In genomic region chr18:21314721-21315120, GRCh38 we compare ENCODE assay signal across 28 cellular contexts.
A peak's percentile ranks its signal among the peaks of the same experiment; 100 is the strongest.
DNase-seq lines count a peak whose midpoint lies in the region; ATAC-seq and TF ChIP-seq lines count a peak whose summit lies in the region.
"Had no signal": no experiment of that assay in that cellular context is flagged by ENCODE, and none has a peak within 500 bp of the region (broad histone marks: within the 10 kb centered on the region; RNA-seq: fewer than 3 reads in every experiment).

No MANE protein-coding gene starts in this region.

- POLR2A ChIA-PET in MCF 10A (lab: Yijun Ruan, JAX) (interaction anchor here (0.9 to 1.0 kb wide), 2 partner anchors 11 to 31 kb away, joined by 3 read pairs; no protein-coding TSS in a partner anchor), PC-3 (lab: Charles Lee; ENCODE audit: unreplicated experiment) (no interaction called here)

- TF ChIP-seq CTCF in MCF 10A (IDR thresholded peaks at IDR 0.05; ENCODE audit: unreplicated experiment) (no peak), breast epithelium (IDR thresholded peaks at IDR 0.05) (no peak), PC-3 (conservative IDR thresholded peaks at IDR 0.05; ENCODE audit: low read depth, low read length) (no peak), epithelial cell of esophagus (IDR thresholded peaks at IDR 0.05; ENCODE audit: insufficient read depth, low read depth, low read length, missing control alignments) (no peak), vagina (IDR thresholded peaks at IDR 0.05) (no peak)

- H3K27ac ChIP-seq in breast epithelium (no peak overlapping the region), PC-3 (ENCODE audit: low read length) (peak overlapping the region; percentile 10; the same call in 1 of the 2 replicates), vagina (peak overlapping the region; percentile 19)
- H3K27ac ChIP-seq: epithelial cell of prostate, KMS-11, PC-9, right atrium auricular region had no signal

- ATAC-seq in PC-3 = peak; percentile 83
- no peak for ATAC-seq in GM18870 (IDR thresholded peaks at IDR 0.05; ENCODE audit: unreplicated experiment)
- no peak for ATAC-seq in HG03097 (IDR thresholded peaks at IDR 0.05; ENCODE audit: low FRiP score, unreplicated experiment)
- ATAC-seq in HG02588 (IDR thresholded peaks at IDR 0.05; ENCODE audit: unreplicated experiment) = no peak
- ATAC-seq: activated CD4-positive, alpha-beta T cell treated with anti-CD3 and anti-CD28 coated beads for 36 hours had no signal

- peak; percentile 43 for DNase-seq in MCF 10A (ENCODE audit: unreplicated experiment)
- no peak for DNase-seq in breast epithelium (ENCODE audit: low spot score in 2 of 2)
- DNase-seq in PC-3 = peak; percentile 56
- peak; percentile 6 for DNase-seq in epithelial cell of esophagus (ENCODE audit: low read depth)
- no peak for DNase-seq in vagina (ENCODE audit: extremely low spot score in 2 of 2)
- DNase-seq: activated CD4-positive, alpha-beta T cell treated with anti-CD3 and anti-CD28 coated beads for 36 hours; activated CD8-positive, alpha-beta memory T cell treated with anti-CD3 and anti-CD28 coated beads for 24 hours; activated T-cell treated with anti-CD3 and anti-CD28 coated beads for 4 hours; amygdala; Calu3; DMS79 treated with DMSO at 0.1 percent for 48 hours; NCI-H146; NCI-H446 treated with DMSO at 0.1 percent for 48 hours; PC-9; Right ventricle myocardium superior; stimulated activated naive CD4-positive, alpha-beta T cell treated with Interleukin-2 at 50 U/mL for 16 hours; testis had no signal

- no peak overlapping the region for H2AFZ ChIP-seq in PC-3 (ENCODE audit: low read length)
- H2AFZ ChIP-seq: PC-9 had no signal

- peak overlapping the region; percentile 43; the same call in 1 of the 2 replicates for H3K4me2 ChIP-seq in PC-3 (ENCODE audit: low read length)
- H3K4me2 ChIP-seq: KMS-11, PC-9 had no signal

- H3K27me3 Mint-ChIP-seq in MCF 10A (ENCODE audit: insufficient read depth, unreplicated experiment) = no peaks in the 10 kb centered on the region
- H3K27me3 Mint-ChIP-seq: memory B cell had no signal

- no peaks in the 10 kb centered on the region for H3F3A ChIP-seq in PC-3 (ENCODE audit: low read length, unreplicated experiment)

- BruUV-seq in MCF 10A (replicated peaks; lab: Mats Ljungman, UMichigan) (no TSS peak), PC-3 (replicated peaks; lab: Mats Ljungman, UMichigan) (no TSS peak)

- TF ChIP-seq POLR2A in breast epithelium (IDR thresholded peaks at IDR 0.05) (no peak), vagina (IDR thresholded peaks at IDR 0.05) (no peak)

- H3K9me3 ChIP-seq in breast epithelium = no peaks in the 10 kb centered on the region
- H3K9me3 ChIP-seq in PC-3 (ENCODE audit: low read length) = no peaks in the 10 kb centered on the region
- no peaks in the 10 kb centered on the region for H3K9me3 ChIP-seq in vagina
- H3K9me3 ChIP-seq: A549, right atrium auricular region, testis had no signal

- no peaks in the 10 kb centered on the region for H3K9me3 Mint-ChIP-seq in MCF 10A (ENCODE audit: unreplicated experiment)
- H3K9me3 Mint-ChIP-seq: activated naive CD4-positive, alpha-beta T cell treated with anti-CD3 and anti-CD28 coated beads, Interleukin-2, amount 50 U/mL, for 24 hours; memory B cell; neural crest cell; T-helper 2 cell treated with Interferon-gamma antibody and Interleukin-4, amounts not matched to agents 5 μg/mL and 100 μg/mL, for 36 hours had no signal

- CTCF ChIA-PET in MCF 10A (lab: Yijun Ruan, JAX) = interaction anchor here (0.6 to 1.3 kb wide), 2 partner anchors 31 to 130 kb away, joined by 3 to 4 read pairs; no protein-coding TSS in a partner anchor
- CTCF ChIA-PET in PC-3 (lab: Charles Lee) = no interaction called here

- no peaks in the 10 kb centered on the region for H3K36me3 ChIP-seq in breast epithelium
- no peaks in the 10 kb centered on the region for H3K36me3 ChIP-seq in PC-3 (ENCODE audit: low read depth, low read length)
- H3K36me3 ChIP-seq in vagina = no peaks in the 10 kb centered on the region
- H3K36me3 ChIP-seq: right atrium auricular region had no signal

- no peaks in the 10 kb centered on the region for H3K9me2 ChIP-seq in PC-3 (replicated peaks; ENCODE audit: low read length)

- no peak overlapping the region for H3K9ac ChIP-seq in PC-3 (ENCODE audit: low read length)
- H3K9ac ChIP-seq: KMS-11 had no signal

- H3K27me3 ChIP-seq in breast epithelium (no peaks in the 10 kb centered on the region), PC-3 (ENCODE audit: low read length) (no peaks in the 10 kb centered on the region), vagina (no peaks in the 10 kb centered on the region)
- H3K27me3 ChIP-seq: right atrium auricular region, testis had no signal

- H3K27ac Mint-ChIP-seq in MCF 10A (ENCODE audit: low read depth, unreplicated experiment) = no peak overlapping the region
- H3K27ac Mint-ChIP-seq: activated CD4-positive, alpha-beta T cell treated with anti-CD3 and anti-CD28 coated beads for 36 hours; activated naive CD4-positive, alpha-beta T cell treated with anti-CD3 and anti-CD28 coated beads, Interleukin-2, amount 50 U/mL, for 24 hours; memory B cell; T-helper 2 cell treated with Interferon-gamma antibody and Interleukin-4, amounts not matched to agents 5 μg/mL and 100 μg/mL, for 36 hours had no signal

- intact Hi-C loops in MCF 10A (cut with micrococcal nuclease) = no loop called here
- intact Hi-C loops in breast epithelium (cut with DNase I; ENCODE audit: low total_unique reads) = no loop called here
- intact Hi-C loops in PC-3 (cut with micrococcal nuclease) = loop anchor here (2.0 kb wide), 1 partner anchor 16 kb away; no protein-coding TSS in a partner anchor
- intact Hi-C loops in vagina (cut with DNase I) = no loop called here

- H3K36me3 Mint-ChIP-seq in MCF 10A (ENCODE audit: insufficient read depth, unreplicated experiment) = no peaks in the 10 kb centered on the region
- H3K36me3 Mint-ChIP-seq: activated naive CD4-positive, alpha-beta T cell treated with anti-CD3 and anti-CD28 coated beads, Interleukin-2, amount 50 U/mL, for 24 hours; memory B cell had no signal

- H3K4me1 ChIP-seq in breast epithelium = no peaks in the 10 kb centered on the region
- H3K4me1 ChIP-seq in PC-3 (ENCODE audit: insufficient read depth, low read length) = peaks cover 15% of the 10 kb centered on the region
- H3K4me1 ChIP-seq in vagina = no peaks in the 10 kb centered on the region

- H3K4me3 Mint-ChIP-seq in MCF 10A (ENCODE audit: unreplicated experiment) = no peak overlapping the region
- H3K4me3 Mint-ChIP-seq: activated CD4-positive, alpha-beta T cell treated with anti-CD3 and anti-CD28 coated beads for 36 hours; activated naive CD4-positive, alpha-beta T cell treated with anti-CD3 and anti-CD28 coated beads, Interleukin-2, amount 50 U/mL, for 24 hours; memory B cell; neural crest cell; T-helper 2 cell treated with Interferon-gamma antibody and Interleukin-4, amounts not matched to agents 5 μg/mL and 100 μg/mL, for 36 hours had no signal

- H3K4me3 ChIP-seq in breast epithelium (no peak overlapping the region), PC-3 (ENCODE audit: low read length) (no peak overlapping the region), epithelial cell of esophagus (ENCODE audit: low read length) (no peak overlapping the region), vagina (no peak overlapping the region)
- H3K4me3 ChIP-seq: A549, PC-9, right atrium auricular region, testis had no signal

- H3K79me2 ChIP-seq in PC-3 (ENCODE audit: low read length) = no peaks in the 10 kb centered on the region

- H4K20me1 ChIP-seq in PC-3 (ENCODE audit: low read length) = no peaks in the 10 kb centered on the region

- H3K4me1 Mint-ChIP-seq in MCF 10A (ENCODE audit: insufficient read depth, unreplicated experiment) = peaks cover 19% of the 10 kb centered on the region
- H3K4me1 Mint-ChIP-seq: activated CD4-positive, alpha-beta T cell treated with anti-CD3 and anti-CD28 coated beads for 36 hours; activated naive CD4-positive, alpha-beta T cell treated with anti-CD3 and anti-CD28 coated beads, Interleukin-2, amount 50 U/mL, for 24 hours; memory B cell had no signal

Comparison
In these comparisons a context has a peak if more than half of its experiments do, and no peak if none do; other contexts are left out.
1. DNase-seq: peak in MCF 10A (single experiment), PC-3 (single experiment) and epithelial cell of esophagus (single experiment); none in breast epithelium (0 of 2) and vagina (0 of 2).
2. H3K27ac ChIP-seq: peak in PC-3 (single experiment) and vagina (single experiment); none in breast epithelium (0 of 2).